In the genomic region with DNA sequence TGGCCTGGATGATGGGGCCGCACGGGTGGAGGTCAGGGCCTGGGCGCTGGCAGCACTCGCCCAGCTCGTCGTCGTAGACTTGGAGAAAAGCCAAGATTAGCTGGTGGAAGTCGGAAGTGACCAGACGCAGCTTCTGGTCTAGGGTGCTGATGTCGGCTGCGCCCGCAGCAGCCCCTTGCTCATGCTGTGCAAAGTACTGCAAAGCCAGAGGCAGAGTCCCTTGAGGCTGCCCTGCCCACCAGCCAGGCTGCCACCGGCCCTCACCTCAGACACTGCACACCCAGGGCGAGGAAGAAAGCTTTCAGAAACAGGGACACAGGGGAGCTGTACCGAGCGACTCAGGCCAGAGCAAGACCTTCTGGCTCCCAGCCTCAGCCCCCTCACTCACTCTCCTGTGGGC, we compare ENCODE assay signal across 16 cellular contexts. TPM values are rescaled to one million over a fixed set of nuclear protein-coding genes. Genes with fewer than 3 reads are reported as not detected.
DNase-seq lines count a peak whose midpoint lies in the region; ATAC-seq and TF ChIP-seq lines count a peak whose summit lies in the region.
"Had no signal": no experiment of that assay in that cellular context is flagged by ENCODE, and none has a peak within 500 bp of the region (broad histone marks: within the 10 kb centered on the region; RNA-seq: fewer than 3 reads in every experiment).

No MANE protein-coding gene starts in this region.

- POLR2A ChIA-PET in SK-N-SH (lab: Yijun Ruan, JAX), result no interaction called here
- POLR2A ChIA-PET in activated CD4-positive, alpha-beta T cell treated with anti-CD3 and anti-CD28 coated beads, Interleukin-2, amount 10 ng/mL, durations not matched to agents 7 days and 5 days (lab: Charles Lee), result no interaction called here

- H3K4me3 Mint-ChIP-seq in chondrocyte (ENCODE audit: unreplicated experiment), result no peak overlapping the region
- no peak overlapping the region for H3K4me3 Mint-ChIP-seq in activated CD4-positive, alpha-beta T cell treated with anti-CD3 and anti-CD28 coated beads, Interleukin-2, amount 10 ng/mL, durations not matched to agents 7 days and 5 days
- H3K4me3 Mint-ChIP-seq: CD4-positive, alpha-beta memory T cell; GM23338 had no signal

- H3K36me3 Mint-ChIP-seq in chondrocyte (ENCODE audit: low read depth), result peaks cover 2% of the 10 kb centered on the region
- no peaks in the 10 kb centered on the region for H3K36me3 Mint-ChIP-seq in activated CD4-positive, alpha-beta T cell treated with anti-CD3 and anti-CD28 coated beads, Interleukin-2, amount 10 ng/mL, durations not matched to agents 7 days and 5 days (ENCODE audit: low read depth)

- H3K79me2 ChIP-seq in SK-N-SH (ENCODE audit: insufficient read depth) (no peaks in the 10 kb centered on the region), smooth muscle cell (ENCODE audit: low read depth) (no peaks in the 10 kb centered on the region)

- no peaks in the 10 kb centered on the region for H3K9me2 ChIP-seq in SK-N-SH

- H3K27me3 ChIP-seq in H7 (ENCODE audit: control insufficient read depth, insufficient read depth, low read length) (no peaks in the 10 kb centered on the region), SK-N-SH (ENCODE audit: insufficient read depth) (peaks cover 4% of the 10 kb centered on the region), psoas muscle (ENCODE audit: insufficient read depth in 3 of 3, low read length in 2 of 3) (peaks cover 0 to 3% (median 0%) of the 10 kb centered on the region in 3 donors), smooth muscle cell (ENCODE audit: low read depth) (no peaks in the 10 kb centered on the region)

- H3K9ac ChIP-seq in SK-N-SH, result no peak overlapping the region
- no peak overlapping the region for H3K9ac ChIP-seq in smooth muscle cell (ENCODE audit: low read depth)
- H3K9ac ChIP-seq: KMS-11 had no signal

- CTCF ChIA-PET in SK-N-SH (lab: Yijun Ruan, JAX), result interaction anchor here (0.6 to 4.3 kb wide), 3 partner anchors 52 to 423 kb away, joined by 3 to 26 read pairs (median 5); no protein-coding TSS in a partner anchor
- CTCF ChIA-PET in activated CD4-positive, alpha-beta T cell treated with anti-CD3 and anti-CD28 coated beads, Interleukin-2, amount 10 ng/mL, durations not matched to agents 7 days and 5 days (lab: Charles Lee), result interaction anchor here (1.6 kb wide), 1 partner anchor 21 kb away, joined by 3 read pairs; no protein-coding TSS in a partner anchor

- H3K27me3 Mint-ChIP-seq in chondrocyte (ENCODE audit: low read depth), result no peaks in the 10 kb centered on the region
- H3K27me3 Mint-ChIP-seq in activated CD4-positive, alpha-beta T cell treated with anti-CD3 and anti-CD28 coated beads, Interleukin-2, amount 10 ng/mL, durations not matched to agents 7 days and 5 days, result no peaks in the 10 kb centered on the region
- H3K27me3 Mint-ChIP-seq: CD4-positive, alpha-beta memory T cell had no signal

- H3F3A ChIP-seq in SK-N-SH (replicated peaks; ENCODE audit: insufficient read depth) (no peaks in the 10 kb centered on the region), smooth muscle cell (ENCODE audit: low read depth) (no peaks in the 10 kb centered on the region)

- no peaks in the 10 kb centered on the region for H3K9me3 ChIP-seq in SK-N-SH
- no peaks in the 10 kb centered on the region for H3K9me3 ChIP-seq in psoas muscle
- H3K9me3 ChIP-seq in smooth muscle cell (replicated peaks; ENCODE audit: low read depth), result no peaks in the 10 kb centered on the region

- H2AFZ ChIP-seq in SK-N-SH (ENCODE audit: low read depth), result no peak overlapping the region
- H2AFZ ChIP-seq in smooth muscle cell (ENCODE audit: low read depth), result no peak overlapping the region
- H2AFZ ChIP-seq: GM23338 had no signal

- TF ChIP-seq CTCF in SK-N-SH (IDR thresholded peaks at IDR 0.05), result no peak
- no peak for TF ChIP-seq CTCF in chondrocyte (IDR thresholded peaks at IDR 0.05)
- TF ChIP-seq CTCF in psoas muscle (IDR thresholded peaks at IDR 0.05), result no peak
- TF ChIP-seq CTCF in smooth muscle cell (IDR thresholded peaks at IDR 0.05; ENCODE audit: borderline replicate concordance, insufficient read depth, poor library complexity, severe bottlenecking), result no peak

- H3K4me3 ChIP-seq in H7 (ENCODE audit: insufficient read depth, low read depth, low read length) (no peak overlapping the region), SK-N-SH (ENCODE audit: low read depth in 2 of 2, low read length in 1 of 2) (no peak overlapping the region), psoas muscle (no peak overlapping the region), smooth muscle cell (no peak overlapping the region)
- H3K4me3 ChIP-seq: GM23338 had no signal

- H3K36me3 ChIP-seq in H7 (replicated peaks; ENCODE audit: control insufficient read depth, insufficient read depth, low read length) (no peaks in the 10 kb centered on the region; the same call in 1 of the 2 replicates), SK-N-SH (replicated peaks in 1 of 2; ENCODE audit: control insufficient read depth in 1 of 2, insufficient read depth in 2 of 2, low read length in 1 of 2) (peaks cover 0 to 6% of the 10 kb centered on the region in 2 experiments), psoas muscle (ENCODE audit: insufficient read depth in 1 of 2, low read depth in 1 of 2) (no peaks in the 10 kb centered on the region), smooth muscle cell (ENCODE audit: low read depth) (no peaks in the 10 kb centered on the region)

- 50% methylated on average over 2 of the region's 16 CpGs for WGBS in SK-N-SH (ENCODE audit: low lambda C conversion rate)
- 66 to 73% (median 68%) methylated on average over 15 to 16 of the region's 16 CpGs for WGBS in psoas muscle, 3 donors
- WGBS in smooth muscle cell (ENCODE audit: low lambda C conversion rate), result 91% methylated on average over 16 of the region's 16 CpGs

- H3K4me2 ChIP-seq in SK-N-SH (no peak overlapping the region), smooth muscle cell (no peak overlapping the region)
- H3K4me2 ChIP-seq: GM23338, KMS-11 had no signal

- H3K27ac ChIP-seq in SK-N-SH (ENCODE audit: low read depth in 2 of 2, low read length in 1 of 2), result peak overlapping the region in 1 of 2 experiments; percentile 16; a peak in 1 of 4 replicates
- H3K27ac ChIP-seq in psoas muscle, result no peak overlapping the region
- no peak overlapping the region for H3K27ac ChIP-seq in smooth muscle cell (ENCODE audit: low read depth)
- H3K27ac ChIP-seq: C4-2B, KMS-11 had no signal

- H3K27ac Mint-ChIP-seq in chondrocyte (ENCODE audit: unreplicated experiment), result no peak overlapping the region
- H3K27ac Mint-ChIP-seq in activated CD4-positive, alpha-beta T cell treated with anti-CD3 and anti-CD28 coated beads, Interleukin-2, amount 10 ng/mL, durations not matched to agents 7 days and 5 days, result no peak overlapping the region
- H3K27ac Mint-ChIP-seq: CD4-positive, alpha-beta memory T cell; GM23338 had no signal

- peaks cover 2% of the 10 kb centered on the region for H3K9me3 Mint-ChIP-seq in chondrocyte (ENCODE audit: low read depth)
- H3K9me3 Mint-ChIP-seq in activated CD4-positive, alpha-beta T cell treated with anti-CD3 and anti-CD28 coated beads, Interleukin-2, amount 10 ng/mL, durations not matched to agents 7 days and 5 days, result no peaks in the 10 kb centered on the region
- H3K9me3 Mint-ChIP-seq: CD4-positive, alpha-beta memory T cell; GM23338 had no signal

- DNase-seq in H7 (peak; percentile 43), SK-N-SH (peak; percentile 76), chondrocyte (ENCODE audit: low spot score) (peak; percentile 77), psoas muscle (peak in 1 of 2 donors; percentile 27), DMS153 (lab: John Stamatoyannopoulos, UW) (no peak), smooth muscle cell (lab: John Stamatoyannopoulos, UW; ENCODE audit: unreplicated experiment) (no peak)
- DNase-seq in activated CD4-positive, alpha-beta T cell treated with anti-CD3 and anti-CD28 coated beads, Interleukin-2, amount 10 ng/mL, durations not matched to agents 7 days and 5 days, result no peak
- DNase-seq: ACHN; CD4-positive, alpha-beta memory T cell; DMS79 treated with DMSO at 0.1 percent for 48 hours; GF-D8 had no signal

- peaks cover 0 to 19% of the 10 kb centered on the region in 2 experiments; a peak in 1 of 4 replicates for H3K4me1 ChIP-seq in SK-N-SH (ENCODE audit: control insufficient read depth in 1 of 2, insufficient read depth in 2 of 2, low read depth in 1 of 2, low read length in 1 of 2)
- H3K4me1 ChIP-seq in psoas muscle, result no peaks in the 10 kb centered on the region
- no peaks in the 10 kb centered on the region for H3K4me1 ChIP-seq in smooth muscle cell (ENCODE audit: low read depth)

- TF ChIP-seq RAD21 in SK-N-SH (IDR thresholded peaks at IDR 0.05; ENCODE audit: low read length), result no peak

- no peak for TF ChIP-seq EP300 in SK-N-SH (IDR thresholded peaks at IDR 0.05; ENCODE audit: borderline replicate concordance in 1 of 2, low read depth in 1 of 2, low read length in 1 of 2)

- H4K20me1 ChIP-seq in SK-N-SH (ENCODE audit: insufficient read depth), result no peaks in the 10 kb centered on the region
- H4K20me1 ChIP-seq in smooth muscle cell (ENCODE audit: low read depth), result no peaks in the 10 kb centered on the region

- intact Hi-C loops in psoas muscle (cut with DNase I), result no loop called here

- ATAC-seq in psoas muscle, result peak in 3 of 4 donors; percentile 7 to 15 (median 10)
- ATAC-seq: GM23338 had no signal

- H3K4me1 Mint-ChIP-seq in chondrocyte (ENCODE audit: low read depth), result peaks cover 7% of the 10 kb centered on the region
- H3K4me1 Mint-ChIP-seq in activated CD4-positive, alpha-beta T cell treated with anti-CD3 and anti-CD28 coated beads, Interleukin-2, amount 10 ng/mL, durations not matched to agents 7 days and 5 days, result no peaks in the 10 kb centered on the region
- H3K4me1 Mint-ChIP-seq: GM23338 had no signal

RNA-seq across cellular contexts. Expression of gene TREX2, which starts 9.7 kb away (rescaled TPM):
- 0.11 and 1.8 TPM in 2 replicates for total RNA-seq in H7 (2014; rRNA removed; shearing (Covaris generic))
- 0.76 and 0.78 TPM in 2 replicates for polyA plus RNA-seq in SK-N-SH (2012; rRNA removed)
- polyA plus RNA-seq in SK-N-SH (2012; cell fraction: cytosol; rRNA removed), result 0.08 and 0.20 TPM in 2 replicates
- polyA plus RNA-seq in SK-N-SH (2012; cell fraction: nucleus; rRNA removed), result 4.0 and 6.6 TPM in 2 replicates
- 0.80 to 1.6 TPM (median 1.6 TPM) in 3 replicates for total RNA-seq in chondrocyte
- total RNA-seq in psoas muscle, result under 1 TPM in 3 of 4 donors, not detected in 1; 0.25 to 0.56 (median 0.42) TPM
- polyA plus RNA-seq in psoas muscle, result under 1 TPM in 2 of 3 donors, not detected in 1; 0.10 to 0.27 TPM
- 1 to 10 TPM; 3.0 to 3.4 TPM for total RNA-seq in activated CD4-positive, alpha-beta T cell treated with anti-CD3 and anti-CD28 coated beads, Interleukin-2, amount 10 ng/mL, durations not matched to agents 7 days and 5 days
- total RNA-seq in smooth muscle cell, result 1.3 and 4.0 TPM in 2 replicates
- polyA plus RNA-seq in smooth muscle cell, result 0.41 and 2.5 TPM in 2 replicates

RNA-seq across cellular contexts. Expression of gene HAUS7, which starts 14.8 kb away (rescaled TPM):
- 41.5 and 47.2 TPM in 2 replicates for total RNA-seq in H7 (2014; rRNA removed; shearing (Covaris generic))
- polyA plus RNA-seq in SK-N-SH (2012; rRNA removed), result 27.1 and 39.7 TPM in 2 replicates
- 14.1 and 18.8 TPM in 2 replicates for polyA plus RNA-seq in SK-N-SH (2012; cell fraction: cytosol; rRNA removed)
- polyA plus RNA-seq in SK-N-SH (2012; cell fraction: nucleus; rRNA removed), result 110 and 150 TPM in 2 replicates
- total RNA-seq in chondrocyte, result 31.3 to 43.6 TPM (median 32.3 TPM) in 3 replicates
- 10 to 100 TPM; 10.7 to 17.3 (median 12.7) TPM for total RNA-seq in psoas muscle
- polyA plus RNA-seq in psoas muscle, result 10 to 100 TPM in 2 of 3 donors, 1 to 10 TPM in 1; 8.3 to 18.5 (median 15.0) TPM
- total RNA-seq in activated CD4-positive, alpha-beta T cell treated with anti-CD3 and anti-CD28 coated beads, Interleukin-2, amount 10 ng/mL, durations not matched to agents 7 days and 5 days, result 10 to 100 TPM; 37.6 to 45.9 TPM
- 8.9 and 18.5 TPM in 2 replicates for total RNA-seq in smooth muscle cell
- polyA plus RNA-seq in smooth muscle cell, result 26.1 and 27.4 TPM in 2 replicates

RNA-seq across cellular contexts. Expression of gene BGN, which starts 39.2 kb away (rescaled TPM):
- total RNA-seq in H7 (2014; rRNA removed; shearing (Covaris generic)), result 0.83 and 1.1 TPM in 2 replicates
- polyA plus RNA-seq in SK-N-SH (2012; rRNA removed), result 15.2 and 28.9 TPM in 2 replicates
- polyA plus RNA-seq in SK-N-SH (2012; cell fraction: cytosol; rRNA removed), result 15.1 and 23.4 TPM in 2 replicates
- polyA plus RNA-seq in SK-N-SH (2012; cell fraction: nucleus; rRNA removed), result 14.3 and 14.9 TPM in 2 replicates
- total RNA-seq in chondrocyte, result 1,195 to 2,668 TPM (median 2,632 TPM) in 3 replicates
- 10 to 100 TPM; 12.6 to 62.4 (median 23.6) TPM for total RNA-seq in psoas muscle
- polyA plus RNA-seq in psoas muscle, result 1 to 10 TPM; 6.7 to 9.9 (median 8.4) TPM
- total RNA-seq in activated CD4-positive, alpha-beta T cell treated with anti-CD3 and anti-CD28 coated beads, Interleukin-2, amount 10 ng/mL, durations not matched to agents 7 days and 5 days, result not detected
- 262 and 298 TPM in 2 replicates for total RNA-seq in smooth muscle cell
- 387 and 621 TPM in 2 replicates for polyA plus RNA-seq in smooth muscle cell
- total RNA-seq: CD4-positive, alpha-beta memory T cell had no signal
- polyA plus RNA-seq: CD4-positive, alpha-beta memory T cell had no signal

RNA-seq across cellular contexts. Expression of gene ZFP92, which starts 44.3 kb away (rescaled TPM):
- not detected in 2 replicates for total RNA-seq in H7 (2014; rRNA removed; shearing (Covaris generic))
- 0.28 TPM in 2 replicates for polyA plus RNA-seq in SK-N-SH (2012; rRNA removed)
- polyA plus RNA-seq in SK-N-SH (2012; cell fraction: cytosol; rRNA removed), result 0.23 and 0.25 TPM in 2 replicates
- polyA plus RNA-seq in SK-N-SH (2012; cell fraction: nucleus; rRNA removed), result 0.79 and 0.99 TPM in 2 replicates
- 0.10 to 1.6 TPM (median 1.5 TPM) in 3 replicates for total RNA-seq in chondrocyte
- under 1 TPM; 0.30 to 0.50 (median 0.36) TPM for total RNA-seq in psoas muscle
- polyA plus RNA-seq in psoas muscle, result under 1 TPM; 0.10 to 0.16 (median 0.16) TPM
- total RNA-seq in activated CD4-positive, alpha-beta T cell treated with anti-CD3 and anti-CD28 coated beads, Interleukin-2, amount 10 ng/mL, durations not matched to agents 7 days and 5 days, result under 1 TPM; 0.52 to 0.60 TPM
- total RNA-seq in smooth muscle cell, result 1.3 and 1.5 TPM in 2 replicates
- polyA plus RNA-seq in smooth muscle cell, result 0.46 and 0.73 TPM in 2 replicates
- total RNA-seq: HT-29 had no signal

RNA-seq across cellular contexts. Expression of gene PNMA6E, which starts 54.4 kb away (rescaled TPM):
- total RNA-seq in H7 (2014; rRNA removed; shearing (Covaris generic)), result not detected in 2 replicates
- polyA plus RNA-seq in SK-N-SH (2012; rRNA removed) (not detected in 2 replicates), psoas muscle (not detected), smooth muscle cell (not detected in 2 replicates)
- not detected in 2 replicates for polyA plus RNA-seq in SK-N-SH (2012; cell fraction: cytosol; rRNA removed)
- polyA plus RNA-seq in SK-N-SH (2012; cell fraction: nucleus; rRNA removed), result not detected in 2 replicates
- total RNA-seq in chondrocyte (not detected in 3 replicates), psoas muscle (not detected), smooth muscle cell (not detected in 2 replicates)
- total RNA-seq in activated CD4-positive, alpha-beta T cell treated with anti-CD3 and anti-CD28 coated beads, Interleukin-2, amount 10 ng/mL, durations not matched to agents 7 days and 5 days, result not detected
- total RNA-seq: CD4-positive, alpha-beta memory T cell; GM23338; HT-29 had no signal
- polyA plus RNA-seq: BJ; CD4-positive, alpha-beta memory T cell; GM23338 had no signal

Comparison
In these comparisons a context has a peak if more than half of its experiments do, and no peak if none do; other contexts are left out.
1. DNase-seq: peak in H7 (single experiment), SK-N-SH (single experiment) and chondrocyte (single experiment); none in DMS153 (single experiment), activated CD4-positive, alpha-beta T cell treated with anti-CD3 and anti-CD28 coated beads, Interleukin-2, amount 10 ng/mL, durations not matched to agents 7 days and 5 days (single experiment) and smooth muscle cell (single experiment).